In genomic region chr12:105060715-105061378, GRCh38 we compare ENCODE assay signal across 26 cellular contexts. TPM values are rescaled to one million over a fixed set of nuclear protein-coding genes. Genes with fewer than 3 reads are reported as not detected.
DNase-seq lines count a peak whose midpoint lies in the region; ATAC-seq, FAIRE-seq and TF ChIP-seq lines count a peak whose summit lies in the region.
"Had no signal": no experiment of that assay in that cellular context is flagged by ENCODE, and none has a peak within 500 bp of the region (broad histone marks: within the 10 kb centered on the region; RNA-seq: fewer than 3 reads in every experiment).

No MANE protein-coding gene starts in this region.

- H3F3A ChIP-seq in PC-3 (ENCODE audit: low read length, unreplicated experiment) = no peaks in the 10 kb centered on the region

- H3K9me2 ChIP-seq in PC-3 (replicated peaks; ENCODE audit: low read length) = no peaks in the 10 kb centered on the region

- ATAC-seq in A549 = peak in 1 of 2 experiments; percentile 34; a peak in 1 of 6 replicates
- peak; percentile 49 for ATAC-seq in PC-3
- peak; percentile 94 for ATAC-seq in foreskin keratinocyte
- no peak for ATAC-seq in GM21423 (IDR thresholded peaks at IDR 0.05; ENCODE audit: unreplicated experiment)
- no peak for ATAC-seq in GM21360 (IDR thresholded peaks at IDR 0.05; ENCODE audit: unreplicated experiment)
- ATAC-seq: gastroesophageal sphincter; stimulated activated naive B cell treated with anti-CD40 and anti-IgM and Interleukin-4, amounts not matched to agents 10 μg/mL and 1 μg/mL and 100 μg/mL, for 72 hours had no signal

- no peak for TF ChIP-seq EP300 in A549 (IDR thresholded peaks at IDR 0.05)

- no peak for TF ChIP-seq RAD21 in A549 (conservative IDR thresholded peaks at IDR 0.05 in 1 of 2, IDR thresholded peaks at IDR 0.05 in 1 of 2)

- H3K27ac ChIP-seq in A549 = no peak overlapping the region
- no peak overlapping the region for H3K27ac ChIP-seq in PC-3 (ENCODE audit: low read length)
- no peak overlapping the region for H3K27ac ChIP-seq in foreskin keratinocyte
- H3K27ac ChIP-seq: C4-2B, coronary artery, gastroesophageal sphincter, left ventricle myocardium inferior, prostate gland had no signal

- CTCF ChIA-PET in A549 (lab: Yijun Ruan, JAX) = interaction anchor here (2.4 kb wide), 1 partner anchor 679 kb away, joined by 10 read pairs; no protein-coding TSS in a partner anchor
- CTCF ChIA-PET in PC-3 (lab: Charles Lee) = no interaction called here

- H3K4me2 ChIP-seq in A549 (no peak overlapping the region), PC-3 (ENCODE audit: low read length) (no peak overlapping the region)

- no peak for TF ChIP-seq POLR2A in A549 (IDR thresholded peaks at IDR 0.05; ENCODE audit: low read length)

- H2AFZ ChIP-seq in PC-3 (ENCODE audit: low read length) = no peak overlapping the region

- H3K79me2 ChIP-seq in PC-3 (ENCODE audit: low read length) = no peaks in the 10 kb centered on the region

- no peak overlapping the region for H3K9ac ChIP-seq in PC-3 (ENCODE audit: low read length)

- intact Hi-C loops in PC-3 (cut with micrococcal nuclease) = no loop called here

- H4K20me1 ChIP-seq in PC-3 (ENCODE audit: low read length) = no peaks in the 10 kb centered on the region

- FAIRE-seq in A549 (lab: Jason Lieb, UNC) = no peak
- FAIRE-seq: GM18507 had no signal

- DNase-seq in A549 (ENCODE audit: low read depth in 1 of 2, low spot score in 1 of 2) (no peak), ELR (ENCODE audit: low read depth) (peak; percentile 14), PC-3 (peak; percentile 70), foreskin keratinocyte (peak; percentile 83 to 89), NCI-H82 (lab: John Stamatoyannopoulos, UW) (no peak)
- DNase-seq in central memory CD4-positive, alpha-beta T cell = no peak
- DNase-seq: activated CD4-positive, alpha-beta T cell treated with anti-CD3 and anti-CD28 coated beads, Interleukin-2, amount 50 U/mL, for 4 hours; activated naive CD4-positive, alpha-beta T cell treated with anti-CD3 and anti-CD28 coated beads for 36 hours; DND-41; endodermal cell; hippocampal formation; left ventricle myocardium inferior; naive B cell; NCI-H1105; NCI-H1930; NCI-H345; NK-92 treated with Interleukin-12 subunit alpha and Interleukin-12 subunit beta, amount 100 ng/mL, for 24 hours; SIG-M5; stimulated activated naive B cell treated with anti-CD40 and anti-IgM and Interleukin-4, amounts not matched to agents 10 μg/mL and 1 μg/mL and 100 μg/mL, for 72 hours had no signal

- 0 out of 2 replicates have a peak, but pooled peaks cover 2% of the 10 kb centered on the region for H3K36me3 ChIP-seq in PC-3 (ENCODE audit: low read depth, low read length)
- H3K36me3 ChIP-seq: prostate gland had no signal

- TF ChIP-seq CTCF in A549 (IDR thresholded peaks at IDR 0.05) (no peak), PC-3 (conservative IDR thresholded peaks at IDR 0.05; ENCODE audit: low read depth, low read length) (no peak), foreskin keratinocyte (conservative IDR thresholded peaks at IDR 0.05) (no peak)

- 84% methylated on average over 11 of the region's 11 CpGs for WGBS in A549 (ENCODE audit: missing lambda C conversion rate)

- H3K9me3 ChIP-seq in A549 (peaks cover 12% of the 10 kb centered on the region; the same call in 1 of the 3 replicates), PC-3 (ENCODE audit: low read length) (no peaks in the 10 kb centered on the region)
- H3K9me3 ChIP-seq: prostate gland had no signal

- H3K4me1 ChIP-seq in A549 (no peaks in the 10 kb centered on the region), PC-3 (ENCODE audit: insufficient read depth, low read length) (0 out of 2 replicates have a peak, but pooled peaks cover 6% of the 10 kb centered on the region), foreskin keratinocyte (peaks cover 4% of the 10 kb centered on the region)
- H3K4me1 ChIP-seq: gastroesophageal sphincter, left ventricle myocardium inferior, prostate gland had no signal

- H3K27me3 ChIP-seq in PC-3 (ENCODE audit: low read length) (no peaks in the 10 kb centered on the region), foreskin keratinocyte (no peaks in the 10 kb centered on the region)
- H3K27me3 ChIP-seq: gastroesophageal sphincter had no signal

- POLR2A ChIA-PET in A549 (lab: Yijun Ruan, JAX) (interaction anchor here (0.7 kb wide), 1 partner anchor 20 kb away, joined by 3 read pairs; no protein-coding TSS in a partner anchor), PC-3 (lab: Charles Lee; ENCODE audit: unreplicated experiment) (interaction anchor here (0.6 to 0.8 kb wide), 2 partner anchors 13 to 196 kb away, joined by 4 to 35 read pairs; no protein-coding TSS in a partner anchor)

- no peak overlapping the region for H3K4me3 ChIP-seq in A549
- no peak overlapping the region for H3K4me3 ChIP-seq in PC-3 (ENCODE audit: low read length)
- H3K4me3 ChIP-seq: coronary artery, gastroesophageal sphincter, left ventricle myocardium inferior, prostate gland had no signal

- BruUV-seq in PC-3 (replicated peaks; lab: Mats Ljungman, UMichigan) = no TSS peak

TF ChIP-seq in A549, 52 proteins besides CTCF, POLR2A, EP300 and RAD21:
- no peak for TF ChIP-seq FOSL2 (IDR thresholded peaks at IDR 0.05)
- peak; percentile 54; the same call in 1 of the 2 replicates for TF ChIP-seq FOSL2 (CRISPR knock-in tag; IDR thresholded peaks at IDR 0.05)
- TF ChIP-seq, protein P1, sequence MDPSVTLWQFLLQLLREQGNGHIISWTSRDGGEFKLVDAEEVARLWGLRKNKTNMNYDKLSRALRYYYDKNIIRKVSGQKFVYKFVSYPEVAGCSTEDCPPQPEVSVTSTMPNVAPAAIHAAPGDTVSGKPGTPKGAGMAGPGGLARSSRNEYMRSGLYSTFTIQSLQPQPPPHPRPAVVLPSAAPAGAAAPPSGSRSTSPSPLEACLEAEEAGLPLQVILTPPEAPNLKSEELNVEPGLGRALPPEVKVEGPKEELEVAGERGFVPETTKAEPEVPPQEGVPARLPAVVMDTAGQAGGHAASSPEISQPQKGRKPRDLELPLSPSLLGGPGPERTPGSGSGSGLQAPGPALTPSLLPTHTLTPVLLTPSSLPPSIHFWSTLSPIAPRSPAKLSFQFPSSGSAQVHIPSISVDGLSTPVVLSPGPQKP (IDR thresholded peaks at IDR 0.05; ENCODE audit: low read depth, low read length) = no peak

RNA-seq across cellular contexts. Expression of gene ALDH1L2, which starts 23.4 kb away (rescaled TPM):
- 25.2 and 28.1 TPM in 2 replicates for polyA plus RNA-seq in A549 (2011; rRNA removed)
- polyA plus RNA-seq in A549 (2012; cell fraction: cytosol; rRNA removed) = 2.2 and 2.6 TPM in 2 replicates
- 2.1 and 3.1 TPM in 2 replicates for polyA plus RNA-seq in A549 (2012; cell fraction: nucleus; rRNA removed)
- 2.4 to 2.8 TPM (median 2.8 TPM) in 3 replicates for polyA plus RNA-seq in A549 (2017; fragmentation: RNase III; extraction: RNeasy Plus Mini Kit Qiagen cat#74134 plus additional on column Dnase treatment)
- polyA minus RNA-seq in A549 (2011; rRNA and poly(A)+ RNA removed) = 12.6 and 13.9 TPM in 2 replicates
- total RNA-seq in PC-3 (2014; rRNA removed) = 0.15 and 0.40 TPM in 2 replicates
- 6.8 and 17.5 TPM in 2 replicates for total RNA-seq in foreskin keratinocyte
- 1.6 and 4.4 TPM in 2 replicates for polyA plus RNA-seq in foreskin keratinocyte

RNA-seq across cellular contexts. Expression of gene WASHC4, which starts 46.7 kb away (rescaled TPM):
- polyA plus RNA-seq in A549 (2011; rRNA removed) (51.5 and 67.6 TPM in 2 replicates), A549 (2017; fragmentation: RNase III; extraction: RNeasy Plus Mini Kit Qiagen cat#74134 plus additional on column Dnase treatment) (25.1 to 26.5 TPM (median 26.3 TPM) in 3 replicates), foreskin keratinocyte (6.4 and 8.1 TPM in 2 replicates)
- polyA plus RNA-seq in A549 (2012; cell fraction: cytosol; rRNA removed) = 7.6 and 9.3 TPM in 2 replicates
- 7.0 and 11.4 TPM in 2 replicates for polyA plus RNA-seq in A549 (2012; cell fraction: nucleus; rRNA removed)
- polyA minus RNA-seq in A549 (2011; rRNA and poly(A)+ RNA removed) = 33.5 and 39.9 TPM in 2 replicates
- total RNA-seq in PC-3 (2014; rRNA removed) (38.2 and 46.9 TPM in 2 replicates), foreskin keratinocyte (41.7 and 42.5 TPM in 2 replicates)

Comparison
In these comparisons a context has a peak if more than half of its experiments do, and no peak if none do; other contexts are left out.
1. ATAC-seq: peak in PC-3 (single experiment) and foreskin keratinocyte (single experiment); none in GM21423 (single experiment) and GM21360 (single experiment).
2. DNase-seq: peak in ELR (single experiment), PC-3 (single experiment) and foreskin keratinocyte (2 of 2); none in A549 (0 of 2), NCI-H82 (single experiment) and central memory CD4-positive, alpha-beta T cell (single experiment).